Comparison of ENCODE assay signal across 17 cellular contexts in genomic region chr13:42804244-42804868, GRCh38. TPM values are rescaled to one million over a fixed set of nuclear protein-coding genes. Genes with fewer than 3 reads are reported as not detected.
DNase-seq lines count a peak whose midpoint lies in the region; ATAC-seq, FAIRE-seq and TF ChIP-seq lines count a peak whose summit lies in the region.
"Had no signal": no experiment of that assay in that cellular context is flagged by ENCODE, and none has a peak within 500 bp of the region (broad histone marks: within the 10 kb centered on the region; RNA-seq: fewer than 3 reads in every experiment).

No MANE protein-coding gene starts in this region.

- no peak for TF ChIP-seq EP300 in ovary (IDR thresholded peaks at IDR 0.05)

- ATAC-seq in GM21825 (IDR thresholded peaks at IDR 0.05; ENCODE audit: unreplicated experiment) (peak; percentile 74), HG03432 (IDR thresholded peaks at IDR 0.05; ENCODE audit: unreplicated experiment) (peak; percentile 83), GM19455 (IDR thresholded peaks at IDR 0.05; ENCODE audit: unreplicated experiment) (no peak)
- ATAC-seq: T-cell had no signal

- H3K27ac Mint-ChIP-seq in osteocyte (ENCODE audit: unreplicated experiment): no peak overlapping the region
- H3K27ac Mint-ChIP-seq: CD4-positive, alpha-beta T cell; IgD-negative memory B cell; T-cell had no signal

- H3K9ac ChIP-seq in smooth muscle cell (ENCODE audit: low read depth): no peak overlapping the region

- 68% methylated on average over 4 of the region's 4 CpGs for WGBS in smooth muscle cell (ENCODE audit: low lambda C conversion rate)
- 57 to 62% (median 61%) methylated on average over 4 of the region's 4 CpGs for WGBS in ovary, 3 donors

- peak overlapping the region; percentile 7 for H2AFZ ChIP-seq in smooth muscle cell (ENCODE audit: low read depth)

- peak; percentile 81 for FAIRE-seq in GM19239 (lab: Jason Lieb, UNC)

- H3K4me1 ChIP-seq in smooth muscle cell (ENCODE audit: low read depth): no peaks in the 10 kb centered on the region
- no peaks in the 10 kb centered on the region for H3K4me1 ChIP-seq in ovary (ENCODE audit: insufficient read depth)

- no peak overlapping the region for H3K4me3 Mint-ChIP-seq in osteocyte (ENCODE audit: unreplicated experiment)
- H3K4me3 Mint-ChIP-seq: CD4-positive, alpha-beta T cell; IgD-negative memory B cell; T-cell had no signal

- H3K79me2 ChIP-seq in smooth muscle cell (ENCODE audit: low read depth): no peaks in the 10 kb centered on the region

- H3K4me2 ChIP-seq in smooth muscle cell: no peak overlapping the region

- intact Hi-C loops in ovary (cut with DNase I): no loop called here

- H4K20me1 ChIP-seq in smooth muscle cell (ENCODE audit: low read depth): no peaks in the 10 kb centered on the region

- H3K27ac ChIP-seq in smooth muscle cell (ENCODE audit: low read depth) (no peak overlapping the region), ovary (no peak overlapping the region)
- H3K27ac ChIP-seq: thoracic aorta had no signal

- no peaks in the 10 kb centered on the region for H3K27me3 ChIP-seq in smooth muscle cell (ENCODE audit: low read depth)
- no peaks in the 10 kb centered on the region for H3K27me3 ChIP-seq in ovary

- H3K36me3 ChIP-seq in smooth muscle cell (ENCODE audit: low read depth) (no peaks in the 10 kb centered on the region), ovary (no peaks in the 10 kb centered on the region)
- H3K36me3 ChIP-seq: thoracic aorta had no signal

- no peaks in the 10 kb centered on the region for H3K27me3 Mint-ChIP-seq in osteocyte (ENCODE audit: unreplicated experiment)
- H3K27me3 Mint-ChIP-seq: CD4-positive, alpha-beta T cell; IgD-negative memory B cell had no signal

- no peak for TF ChIP-seq CTCF in smooth muscle cell (IDR thresholded peaks at IDR 0.05; ENCODE audit: borderline replicate concordance, insufficient read depth, poor library complexity, severe bottlenecking)
- no peak for TF ChIP-seq CTCF in ovary (IDR thresholded peaks at IDR 0.05)
- no peak for TF ChIP-seq CTCF in osteocyte (IDR thresholded peaks at IDR 0.05)

- TF ChIP-seq POLR2A in ovary (IDR thresholded peaks at IDR 0.05): no peak

- no peaks in the 10 kb centered on the region for H3K9me3 ChIP-seq in smooth muscle cell (replicated peaks; ENCODE audit: low read depth)
- H3K9me3 ChIP-seq in ovary: peaks cover 0 to 4% of the 10 kb centered on the region in 2 donors
- H3K9me3 ChIP-seq: thoracic aorta had no signal

- DNase-seq in GM19239 (ENCODE audit: insufficient read length, low spot score) (peak; percentile 10), smooth muscle cell (lab: John Stamatoyannopoulos, UW; ENCODE audit: unreplicated experiment) (no peak), ovary (no peak), osteocyte (ENCODE audit: extremely low spot score, unreplicated experiment) (no peak)
- DNase-seq: activated CD4-positive, alpha-beta T cell treated with anti-CD3 and anti-CD28 coated beads, Interleukin-2, amount 50 U/mL, for 48 hours; activated naive CD4-positive, alpha-beta T cell; CD4-positive, alpha-beta T cell; mammary epithelial cell; T-cell had no signal

- no peaks in the 10 kb centered on the region for H3K9me3 Mint-ChIP-seq in osteocyte (ENCODE audit: unreplicated experiment)
- H3K9me3 Mint-ChIP-seq: CD4-positive, alpha-beta T cell; IgD-negative memory B cell; T-cell had no signal

- no peaks in the 10 kb centered on the region for H3K4me1 Mint-ChIP-seq in osteocyte (ENCODE audit: unreplicated experiment)
- H3K4me1 Mint-ChIP-seq: IgD-negative memory B cell, T-cell had no signal

- H3K4me3 ChIP-seq in smooth muscle cell (no peak overlapping the region), ovary (no peak overlapping the region)
- H3K4me3 ChIP-seq: thoracic aorta had no signal

- H3K36me3 Mint-ChIP-seq in osteocyte (ENCODE audit: unreplicated experiment): no peaks in the 10 kb centered on the region
- H3K36me3 Mint-ChIP-seq: IgD-negative memory B cell, T-cell had no signal

- peaks cover 3% of the 10 kb centered on the region for H3F3A ChIP-seq in smooth muscle cell (ENCODE audit: low read depth)

RNA-seq across cellular contexts. Expression of gene FAM216B, which starts 23.0 kb away (rescaled TPM):
- total RNA-seq in smooth muscle cell (not detected in 2 replicates), ovary (10 to 100 TPM in 1 of 7 donors, 1 to 10 TPM in 3, under 1 TPM in 2, not detected in 1; 0.10 to 32.6 (median 1.4) TPM), osteocyte (not detected in 2 replicates)
- polyA plus RNA-seq in smooth muscle cell (not detected in 2 replicates), ovary (under 1 TPM; 0.01 to 0.52 TPM)
- total RNA-seq: CD4-positive, alpha-beta T cell; chondrocyte; mammary epithelial cell; skeletal muscle tissue; T-cell; thoracic aorta had no signal
- polyA plus RNA-seq: esophagus, IgD-negative memory B cell, mammary epithelial cell had no signal
